24 cellular contexts compared by ENCODE assay signal in the genomic region with DNA sequence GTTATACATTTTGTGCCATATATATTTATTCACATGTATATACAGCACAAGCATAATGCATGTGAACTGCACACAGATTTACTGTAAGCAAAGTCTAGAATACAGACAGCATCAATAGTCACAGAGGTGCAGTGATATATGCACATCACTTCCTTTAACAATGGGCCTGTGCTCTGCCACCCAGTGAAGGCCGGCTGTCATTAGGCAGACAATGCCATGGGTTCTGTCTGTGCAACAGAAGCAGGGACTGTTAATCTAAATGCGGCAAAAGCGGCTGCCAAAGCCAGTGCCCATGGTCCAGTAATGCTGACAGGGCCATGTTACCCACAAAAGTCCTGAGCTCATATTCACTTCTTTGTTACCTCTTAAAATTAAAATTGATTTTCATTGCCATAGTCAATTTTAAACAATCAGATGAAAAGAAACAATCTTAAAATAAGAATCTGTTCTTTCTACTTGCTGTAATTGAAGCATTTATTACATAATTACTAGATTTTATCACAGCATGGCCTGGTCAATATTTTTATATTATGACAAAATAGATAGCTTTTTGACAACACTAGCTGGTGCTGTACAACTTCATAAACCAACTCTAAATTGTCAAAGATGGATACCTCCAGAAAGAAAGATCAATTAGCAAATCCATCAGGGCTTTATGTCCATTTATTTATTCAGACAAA.
A peak's percentile ranks its signal among the peaks of the same experiment; 100 is the strongest.
DNase-seq lines count a peak whose midpoint lies in the region; ATAC-seq and TF ChIP-seq lines count a peak whose summit lies in the region.
"Had no signal": no experiment of that assay in that cellular context is flagged by ENCODE, and none has a peak within 500 bp of the region (broad histone marks: within the 10 kb centered on the region; RNA-seq: fewer than 3 reads in every experiment).

No MANE protein-coding gene starts in this region.

- H3K4me1 Mint-ChIP-seq in activated T-cell treated with anti-CD3 and anti-CD28 coated beads, Interleukin-2, amount 50 U/mL, for 4 hours (ENCODE audit: low read depth), result no peaks in the 10 kb centered on the region
- H3K4me1 Mint-ChIP-seq: GM23338, H9 had no signal

- DNase-seq in globus pallidus (ENCODE audit: low spot score) (peak; percentile 74), midbrain (lab: John Stamatoyannopoulos, UW) (peak; percentile 29), EL (no peak), NCI-H526 (lab: John Stamatoyannopoulos, UW) (no peak)
- DNase-seq in activated T-cell treated with anti-CD3 and anti-CD28 coated beads, Interleukin-2, amount 50 U/mL, for 4 hours, result no peak
- DNase-seq: CD4-positive, CD25-positive, alpha-beta regulatory T cell; H9; Kasumi-1; NCI-H1092 treated with DMSO at 0.1 percent for 48 hours; NCI-H1436; NCI-H187; NCI-H2081 treated with DMSO at 0.1 percent for 48 hours; NCI-H2171 treated with DMSO at 0.1 percent for 48 hours; NCI-H345; NCI-H510A treated with DMSO at 0.1 percent for 48 hours; NCI-H774; PC-3; SJCRH30 had no signal

- ATAC-seq in SK-N-SH treated with all-trans-retinoic acid at 6 μM for 48 hours (peak; percentile 73), HG02884 (IDR thresholded peaks at IDR 0.05; ENCODE audit: unreplicated experiment) (no peak)
- no peak for ATAC-seq in activated T-cell treated with anti-CD3 and anti-CD28 coated beads, Interleukin-2, amount 50 U/mL, for 4 hours
- ATAC-seq: GM23338, K562, PC-3, Right ventricle myocardium inferior had no signal

- H3K27me3 Mint-ChIP-seq in activated T-cell treated with anti-CD3 and anti-CD28 coated beads, Interleukin-2, amount 50 U/mL, for 4 hours (ENCODE audit: low read depth), result no peaks in the 10 kb centered on the region
- H3K27me3 Mint-ChIP-seq: B cell; CD4-positive, CD25-positive, alpha-beta regulatory T cell had no signal

- H3K9me3 Mint-ChIP-seq in activated T-cell treated with anti-CD3 and anti-CD28 coated beads, Interleukin-2, amount 50 U/mL, for 4 hours, result no peaks in the 10 kb centered on the region
- H3K9me3 Mint-ChIP-seq: CD4-positive, CD25-positive, alpha-beta regulatory T cell; GM23338; H9 had no signal

- peaks cover 19% of the 10 kb centered on the region for H3K36me3 Mint-ChIP-seq in activated T-cell treated with anti-CD3 and anti-CD28 coated beads, Interleukin-2, amount 50 U/mL, for 4 hours (ENCODE audit: insufficient read depth)

- no peak overlapping the region for H3K4me3 Mint-ChIP-seq in activated T-cell treated with anti-CD3 and anti-CD28 coated beads, Interleukin-2, amount 50 U/mL, for 4 hours
- H3K4me3 Mint-ChIP-seq: B cell; CD4-positive, CD25-positive, alpha-beta regulatory T cell; GM23338; H9 had no signal

TF ChIP-seq in SK-N-SH treated with all-trans-retinoic acid at 6 μM for 48 hours, 23 proteins besides CTCF, POLR2A, EP300 and RAD21:
- peak; percentile 59; the same call in 1 of the 2 replicates for TF ChIP-seq TSHZ2 (CRISPR knock-in tag; IDR thresholded peaks at IDR 0.05)
- TF ChIP-seq TCF4 (CRISPR knock-in tag; IDR thresholded peaks at IDR 0.05; ENCODE audit: borderline replicate concordance), result peak; percentile 55; the same call in 1 of the 2 replicates
- TF ChIP-seq ISL1 (CRISPR knock-in tag; IDR thresholded peaks at IDR 0.05), result peak; percentile 46; the same call in 1 of the 2 replicates
- no peak for TF ChIP-seq ZFP30 (CRISPR knock-in tag; IDR thresholded peaks at IDR 0.05)

Comparison
In these comparisons a context has a peak if more than half of its experiments do, and no peak if none do; other contexts are left out.
1. DNase-seq: peak in globus pallidus (single experiment) and midbrain (single experiment); none in EL (single experiment), NCI-H526 (0 of 2) and activated T-cell treated with anti-CD3 and anti-CD28 coated beads, Interleukin-2, amount 50 U/mL, for 4 hours (single experiment).